In the genomic region with DNA sequence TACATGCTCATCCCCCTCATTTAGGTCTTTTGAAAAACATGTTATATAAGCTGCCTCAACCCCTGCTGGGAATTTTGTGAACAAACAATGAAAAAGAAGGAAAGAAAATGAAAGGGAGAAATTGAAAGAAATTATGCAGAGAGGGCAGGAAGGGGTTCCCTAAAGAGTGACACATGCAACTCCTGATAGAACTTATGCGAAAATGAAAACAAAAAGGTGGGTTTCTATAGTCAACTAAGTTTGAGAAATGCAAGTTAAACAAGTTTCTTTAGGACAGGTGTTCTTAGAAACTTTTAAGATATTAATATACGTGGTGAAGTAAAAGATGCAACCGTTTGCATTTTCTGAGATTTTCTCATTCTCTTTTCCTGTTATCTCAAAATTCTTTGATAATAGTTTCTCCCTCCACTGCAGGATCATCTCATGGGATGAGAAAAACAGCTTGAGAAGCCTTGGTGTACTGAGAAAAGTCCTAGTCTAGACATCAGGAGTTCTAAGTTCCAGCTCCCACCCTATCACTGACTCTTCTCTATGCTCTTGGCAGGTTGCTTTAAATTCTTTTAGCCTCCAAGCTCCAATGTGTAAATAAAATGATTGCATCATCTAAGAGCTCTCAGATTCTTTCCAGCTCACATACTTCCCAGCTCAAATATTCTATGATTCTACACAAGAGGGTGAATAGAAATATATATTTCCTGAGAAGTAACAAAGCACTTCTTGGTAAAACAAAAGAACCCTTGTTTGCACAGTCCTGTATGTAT, we compare ENCODE assay signal across 8 cellular contexts.
DNase-seq lines count a peak whose midpoint lies in the region; ATAC-seq, FAIRE-seq and TF ChIP-seq lines count a peak whose summit lies in the region.

No MANE protein-coding gene starts in this region.

- ATAC-seq in HG02970 (IDR thresholded peaks at IDR 0.05; ENCODE audit: low FRiP score, unreplicated experiment) (peak; percentile 58), mucosa of descending colon (peak; percentile 44)
- ATAC-seq in activated naive CD8-positive, alpha-beta T cell treated with anti-CD3 and anti-CD28 coated beads, Interleukin-2, amount 50 U/mL, for 24 hours: no peak

- H3K4me1 Mint-ChIP-seq in activated naive CD8-positive, alpha-beta T cell treated with anti-CD3 and anti-CD28 coated beads, Interleukin-2, amount 50 U/mL, for 24 hours: peaks cover 96% of the 10 kb centered on the region

- no peaks in the 10 kb centered on the region for H3K27me3 ChIP-seq in colonic mucosa

- no peak for FAIRE-seq in kidney (lab: Jason Lieb, UNC)

- H3K4me3 Mint-ChIP-seq in activated naive CD8-positive, alpha-beta T cell treated with anti-CD3 and anti-CD28 coated beads, Interleukin-2, amount 50 U/mL, for 24 hours: peak overlapping the region; percentile 37

- H3K36me3 Mint-ChIP-seq in activated naive CD8-positive, alpha-beta T cell treated with anti-CD3 and anti-CD28 coated beads, Interleukin-2, amount 50 U/mL, for 24 hours (ENCODE audit: low read depth): peaks cover 2% of the 10 kb centered on the region

- H3K4me1 ChIP-seq in mucosa of descending colon (ENCODE audit: low read depth): no peaks in the 10 kb centered on the region
- H3K4me1 ChIP-seq in colonic mucosa: no peaks in the 10 kb centered on the region
- no peaks in the 10 kb centered on the region for H3K4me1 ChIP-seq in kidney (ENCODE audit: control insufficient read depth in 1 of 2, insufficient read depth in 1 of 2, low read depth in 1 of 2, low read length in 2 of 2)

- H3K27ac ChIP-seq in colonic mucosa: no peak overlapping the region
- no peak overlapping the region for H3K27ac ChIP-seq in kidney (ENCODE audit: low read depth in 2 of 2, low read length in 2 of 2)

- no peak overlapping the region for H3K4me3 ChIP-seq in mucosa of descending colon
- no peak overlapping the region for H3K4me3 ChIP-seq in colonic mucosa
- H3K4me3 ChIP-seq in kidney (ENCODE audit: low read length in 2 of 2): no peak overlapping the region

- intact Hi-C loops in mucosa of descending colon (cut with DNase I, micrococcal nuclease) (no loop called here), colonic mucosa (cut with DNase I) (no loop called here), kidney (cut with DNase I) (no loop called here)

- H3K9me3 ChIP-seq in mucosa of descending colon (no peaks in the 10 kb centered on the region), colonic mucosa (no peaks in the 10 kb centered on the region), kidney (ENCODE audit: control insufficient read depth in 1 of 2, low read length in 2 of 2) (no peaks in the 10 kb centered on the region)

- TF ChIP-seq CTCF in mucosa of descending colon (IDR thresholded peaks at IDR 0.05) (no peak), colonic mucosa (IDR thresholded peaks at IDR 0.05) (no peak), kidney (IDR thresholded peaks at IDR 0.05; ENCODE audit: borderline replicate concordance, extremely low read depth, insufficient read depth) (no peak)

- H3K27me3 Mint-ChIP-seq in activated naive CD8-positive, alpha-beta T cell treated with anti-CD3 and anti-CD28 coated beads, Interleukin-2, amount 50 U/mL, for 24 hours: peaks cover 3% of the 10 kb centered on the region

- peak overlapping the region; percentile 73 for H3K27ac Mint-ChIP-seq in activated naive CD8-positive, alpha-beta T cell treated with anti-CD3 and anti-CD28 coated beads, Interleukin-2, amount 50 U/mL, for 24 hours

- no peak overlapping the region for H3K9ac ChIP-seq in colonic mucosa (ENCODE audit: low read depth in 2 of 2, low read length in 2 of 2)
- H3K9ac ChIP-seq in kidney (ENCODE audit: low read length in 2 of 2): no peak overlapping the region

- H3K9me3 Mint-ChIP-seq in activated naive CD8-positive, alpha-beta T cell treated with anti-CD3 and anti-CD28 coated beads, Interleukin-2, amount 50 U/mL, for 24 hours: peaks cover 6% of the 10 kb centered on the region

- no peaks in the 10 kb centered on the region for H3K36me3 ChIP-seq in mucosa of descending colon (ENCODE audit: low read depth)
- no peaks in the 10 kb centered on the region for H3K36me3 ChIP-seq in colonic mucosa
- H3K36me3 ChIP-seq in kidney (ENCODE audit: control insufficient read depth in 1 of 2, insufficient read depth in 2 of 2, low read length in 2 of 2): no peaks in the 10 kb centered on the region

- DNase-seq in SIG-M5 treated with dmso at 0.1 percent for 504 hours (lab: John Stamatoyannopoulos, UW; ENCODE audit: unreplicated experiment) (peak; percentile 2), SIG-M5 (lab: John Stamatoyannopoulos, UW) (no peak), mucosa of descending colon (no peak), 8988T (no peak), colonic mucosa (no peak), kidney (no peak)
- DNase-seq in activated naive CD8-positive, alpha-beta T cell treated with anti-CD3 and anti-CD28 coated beads, Interleukin-2, amount 50 U/mL, for 24 hours: no peak
